In the genomic region with DNA sequence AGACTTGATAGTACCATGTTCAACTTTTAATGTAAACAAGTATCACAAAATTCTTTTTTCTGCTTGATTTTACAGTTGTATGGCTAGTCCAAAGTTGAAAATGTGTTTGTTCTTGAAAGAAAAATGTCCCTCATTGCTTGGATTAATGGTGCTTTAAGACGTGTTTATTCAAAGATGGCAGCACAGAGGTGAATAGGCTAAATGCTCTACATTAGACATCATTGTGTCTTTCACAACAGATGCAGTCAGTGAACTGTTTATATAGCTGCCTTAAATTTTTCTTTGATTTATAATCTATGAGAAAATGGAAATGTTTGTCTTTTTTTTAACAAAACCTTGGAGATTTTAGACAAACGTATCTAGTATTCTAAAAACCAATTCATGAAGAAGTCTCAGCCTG, we compare ENCODE assay signal across 31 cellular contexts.
"Had no signal": no experiment of that assay in that cellular context is flagged by ENCODE, and none has a peak within 500 bp of the region (broad histone marks: within the 10 kb centered on the region; RNA-seq: fewer than 3 reads in every experiment).

No MANE protein-coding gene starts in this region.

- H3K9me3 ChIP-seq: ascending aorta, body of pancreas, SJCRH30 had no signal

- H3K4me1 ChIP-seq: breast epithelium had no signal

- ATAC-seq: activated CD4-positive, CD25-positive, alpha-beta regulatory T cell treated with anti-CD3 and anti-CD28 coated beads, Interleukin-2, amount 50 U/mL, for 24 hours; activated naive CD8-positive, alpha-beta T cell treated with anti-CD3 and anti-CD28 coated beads, Interleukin-2, amount 50 U/mL, for 24 hours; activated T-cell treated with anti-CD3 and anti-CD28 coated beads, Interleukin-2, amount 50 U/mL, for 4 hours; body of pancreas; Panc1; WTC11 had no signal

- H3K27ac ChIP-seq: ascending aorta, body of pancreas, breast epithelium, SJCRH30, SK-N-MC had no signal

- H3K4me1 Mint-ChIP-seq: activated naive CD4-positive, alpha-beta T cell treated with anti-CD3 and anti-CD28 coated beads, Interleukin-2, amount 10 ng/mL, durations not matched to agents 7 days and 5 days; activated naive CD8-positive, alpha-beta T cell treated with anti-CD3 and anti-CD28 coated beads, Interleukin-2, amount 50 U/mL, for 24 hours had no signal

- H3K9me3 Mint-ChIP-seq: activated naive CD4-positive, alpha-beta T cell treated with anti-CD3 and anti-CD28 coated beads, Interleukin-2, amount 10 ng/mL, durations not matched to agents 7 days and 5 days; activated naive CD8-positive, alpha-beta T cell treated with anti-CD3 and anti-CD28 coated beads, Interleukin-2, amount 50 U/mL, for 24 hours; activated T-cell treated with anti-CD3 and anti-CD28 coated beads, Interleukin-2, amount 50 U/mL, for 4 hours; T-helper 2 cell treated with Interferon-gamma antibody and Interleukin-4, amounts not matched to agents 5 μg/mL and 100 μg/mL, for 36 hours had no signal

- H3K27me3 ChIP-seq: ascending aorta, body of pancreas, breast epithelium, SJCRH30 had no signal

- DNase-seq: activated CD4-positive, alpha-beta memory T cell treated with anti-CD3 and anti-CD28 coated beads for 36 hours; activated CD4-positive, alpha-beta T cell treated with anti-CD3 and anti-CD28 coated beads for 4 hours; activated CD4-positive, alpha-beta T cell treated with anti-CD3 and anti-CD28 coated beads, Interleukin-2, amount 50 U/mL, for 1 hour; activated CD8-positive, alpha-beta memory T cell treated with anti-CD3 and anti-CD28 coated beads, Interleukin-2, amount 50 U/mL, for 4 hours; activated effector memory CD4-positive, alpha-beta T cell treated with Interleukin-2 at 50 U/mL for 16 hours; activated naive CD4-positive, alpha-beta T cell treated with anti-CD3 and anti-CD28 coated beads, Interleukin-2, amount 10 ng/mL, durations not matched to agents 7 days and 5 days; activated naive CD8-positive, alpha-beta T cell treated with anti-CD3 and anti-CD28 coated beads, Interleukin-2, amount 50 U/mL, for 24 hours; activated T-cell treated with anti-CD3 and anti-CD28 coated beads for 4 hours; activated T-cell treated with anti-CD3 and anti-CD28 coated beads, Interleukin-2, amount 50 U/mL, for 4 hours; amygdala; body of pancreas; Karpas-422; NCI-H1048; NCI-H1105 treated with DMSO at 0.1 percent for 48 hours; NCI-H1436; NCI-H1694; NCI-H2081 treated with DMSO at 0.1 percent for 48 hours; NCI-H226; NCI-H446 treated with DMSO at 0.1 percent for 48 hours; NCI-H524; NCI-H69; SHP77; SJCRH30 had no signal

- H3K36me3 ChIP-seq: ascending aorta, breast epithelium, SJCRH30 had no signal

- H3K27ac Mint-ChIP-seq: activated CD4-positive, alpha-beta memory T cell treated with anti-CD3 and anti-CD28 coated beads for 36 hours; activated naive CD4-positive, alpha-beta T cell treated with anti-CD3 and anti-CD28 coated beads, Interleukin-2, amount 10 ng/mL, durations not matched to agents 7 days and 5 days; activated naive CD8-positive, alpha-beta T cell; activated naive CD8-positive, alpha-beta T cell treated with anti-CD3 and anti-CD28 coated beads, Interleukin-2, amount 50 U/mL, for 24 hours; T-helper 2 cell treated with Interferon-gamma antibody and Interleukin-4, amounts not matched to agents 5 μg/mL and 100 μg/mL, for 36 hours; WTC11 had no signal

- H3K36me3 Mint-ChIP-seq: activated CD4-positive, alpha-beta memory T cell treated with anti-CD3 and anti-CD28 coated beads for 36 hours; activated naive CD4-positive, alpha-beta T cell treated with anti-CD3 and anti-CD28 coated beads, Interleukin-2, amount 10 ng/mL, durations not matched to agents 7 days and 5 days; activated naive CD8-positive, alpha-beta T cell had no signal

- H3K4me3 ChIP-seq: ascending aorta, body of pancreas, breast epithelium, SJCRH30, SK-N-MC had no signal

- H3K27me3 Mint-ChIP-seq: activated CD4-positive, alpha-beta memory T cell treated with anti-CD3 and anti-CD28 coated beads for 36 hours; activated naive CD4-positive, alpha-beta T cell treated with anti-CD3 and anti-CD28 coated beads, Interleukin-2, amount 10 ng/mL, durations not matched to agents 7 days and 5 days; activated naive CD8-positive, alpha-beta T cell; activated naive CD8-positive, alpha-beta T cell treated with anti-CD3 and anti-CD28 coated beads, Interleukin-2, amount 50 U/mL, for 24 hours had no signal

- H3K4me3 Mint-ChIP-seq: activated CD4-positive, alpha-beta memory T cell treated with anti-CD3 and anti-CD28 coated beads for 36 hours; activated naive CD4-positive, alpha-beta T cell treated with anti-CD3 and anti-CD28 coated beads, Interleukin-2, amount 10 ng/mL, durations not matched to agents 7 days and 5 days; activated naive CD8-positive, alpha-beta T cell; activated naive CD8-positive, alpha-beta T cell treated with anti-CD3 and anti-CD28 coated beads, Interleukin-2, amount 50 U/mL, for 24 hours; activated T-cell treated with anti-CD3 and anti-CD28 coated beads, Interleukin-2, amount 50 U/mL, for 4 hours; T-helper 2 cell treated with Interferon-gamma antibody and Interleukin-4, amounts not matched to agents 5 μg/mL and 100 μg/mL, for 36 hours; WTC11 had no signal
